10 cellular contexts compared by ENCODE assay signal in genomic region chr9:114777841-114778240, GRCh38. TPM values are rescaled to one million over a fixed set of nuclear protein-coding genes. Genes with fewer than 3 reads are reported as not detected.
A peak's percentile ranks its signal among the peaks of the same experiment; 100 is the strongest.
DNase-seq lines count a peak whose midpoint lies in the region; FAIRE-seq and TF ChIP-seq lines count a peak whose summit lies in the region.
"Had no signal": no experiment of that assay in that cellular context is flagged by ENCODE, and none has a peak within 500 bp of the region (broad histone marks: within the 10 kb centered on the region; RNA-seq: fewer than 3 reads in every experiment).

No MANE protein-coding gene starts in this region.

- H3K79me1 ChIP-seq in H9 (ENCODE audit: insufficient read depth, low read depth, low read length, poor library complexity, severe bottlenecking): no peaks in the 10 kb centered on the region

- no peak overlapping the region for H3K4me2 ChIP-seq in H9 (ENCODE audit: insufficient read depth, insufficient read length, low read length)

- H3K18ac ChIP-seq in H9 (ENCODE audit: insufficient read length, low read depth, low read length): no peak overlapping the region

- FAIRE-seq in D721Med (lab: Jason Lieb, UNC): no peak

- peak; percentile 16 for DNase-seq in AG10803 (ENCODE audit: low read depth)
- peak; percentile 69 for DNase-seq in activated CD4-positive, alpha-beta T cell treated with anti-CD3 and anti-CD28 coated beads for 48 hours
- DNase-seq in activated naive CD4-positive, alpha-beta T cell treated with anti-CD3 and anti-CD28 coated beads, Interleukin-2, amount 50 U/mL, for 16 hours: peak; percentile 68
- peak; percentile 20 to 30 for DNase-seq in stimulated activated CD4-positive, alpha-beta T cell treated with anti-CD3 and anti-CD28 coated beads, Interleukin-1b, Interleukin-23, amount 100 ng/mL, for 4 hours (ENCODE audit: low read depth in 2 of 2)
- DNase-seq in ACHN: no peak
- DNase-seq in D721Med (ENCODE audit: insufficient read length, low spot score): no peak
- DNase-seq in D341Med (ENCODE audit: low spot score): no peak
- DNase-seq in H9: no peak
- DNase-seq: amniotic stem cell, NCI-H187 had no signal

- H4K5ac ChIP-seq in H9 (ENCODE audit: insufficient read length, low read depth, low read length): no peak overlapping the region

- no peak overlapping the region for H4K91ac ChIP-seq in H9 (ENCODE audit: insufficient read length, low read depth, low read length)

- H3K4me1 Mint-ChIP-seq in H9: no peaks in the 10 kb centered on the region

- no peaks in the 10 kb centered on the region for H3K4me1 ChIP-seq in H9 (ENCODE audit: insufficient read depth, low read length)

- in situ Hi-C loops in ACHN (cut with HindIII; ENCODE audit: low pct_ligation_motif_present, low pct_unique_long_range_greater_than_20kb, low sequenced_read_pairs): no loop called here

- H3K9me3 ChIP-seq in H9 (ENCODE audit: control insufficient read depth, low read depth, low read length): no peaks in the 10 kb centered on the region

- no peak overlapping the region for H4K8ac ChIP-seq in H9 (replicated peaks; ENCODE audit: insufficient read length, low read depth, low read length)

- no peaks in the 10 kb centered on the region for H4K20me1 ChIP-seq in H9 (ENCODE audit: control insufficient read depth, insufficient read depth, insufficient read length)

- H3K14ac ChIP-seq in H9 (ENCODE audit: insufficient read depth, low read length): no peak overlapping the region

- no peak overlapping the region for H3K4me3 Mint-ChIP-seq in H9

- no peaks in the 10 kb centered on the region for H3K23me2 ChIP-seq in H9 (ENCODE audit: insufficient read length, low read depth, low read length, poor library complexity, severe bottlenecking)

- no peak overlapping the region for H3K9ac ChIP-seq in H9 (ENCODE audit: extremely low read depth, insufficient read length, low read length)

- H2BK20ac ChIP-seq in H9 (ENCODE audit: low read depth, low read length, poor library complexity, severe bottlenecking): no peak overlapping the region

- no peak for TF ChIP-seq CTCF in AG10803 (conservative IDR thresholded peaks at IDR 0.05; ENCODE audit: low read length)
- no peak for TF ChIP-seq CTCF in D721Med (IDR thresholded peaks at IDR 0.05; ENCODE audit: insufficient read depth, missing control alignments)
- no peak for TF ChIP-seq CTCF in H9 (conservative IDR thresholded peaks at IDR 0.05)

- WGBS in H9 (ENCODE audit: extremely low coverage, insufficient read length, low lambda C conversion rate): no CpG with 5 or more reads among the region's 4 CpGs

- H3K27ac Mint-ChIP-seq in H9: peak overlapping the region in 1 of 3 experiments; percentile 1; a peak in 1 of 7 replicates

- no peaks in the 10 kb centered on the region; a peak in 1 of 5 replicates for H3K9me3 Mint-ChIP-seq in H9

- H3K56ac ChIP-seq in H9 (ENCODE audit: insufficient read length, low read depth, low read length): no peak overlapping the region

- H3K23ac ChIP-seq in H9 (ENCODE audit: insufficient read length, low read depth, low read length): no peak overlapping the region

- H2AK5ac ChIP-seq in H9 (ENCODE audit: insufficient read length, low read length): no peak overlapping the region

- H2BK120ac ChIP-seq in H9 (ENCODE audit: low read depth, low read length, poor library complexity, severe bottlenecking): no peak overlapping the region

- H3K79me2 ChIP-seq in H9 (ENCODE audit: insufficient read depth, low read length): no peaks in the 10 kb centered on the region

- no peak overlapping the region for H2BK12ac ChIP-seq in H9 (ENCODE audit: insufficient read length, low read depth, low read length)

- no peak overlapping the region for H3K4me3 ChIP-seq in AG10803 (ENCODE audit: low read length)

- no peak overlapping the region for H2BK15ac ChIP-seq in H9 (ENCODE audit: low read depth, low read length)

- H3K27ac ChIP-seq in H9 (ENCODE audit: insufficient read length, low read depth, low read length): no peak overlapping the region

- H3K4ac ChIP-seq in H9 (ENCODE audit: low read depth, low read length): no peak overlapping the region

- no peaks in the 10 kb centered on the region for H3K36me3 Mint-ChIP-seq in H9 (ENCODE audit: insufficient read depth in 1 of 3, low read depth in 3 of 3)

- peaks cover 50% of the 10 kb centered on the region for H3K27me3 Mint-ChIP-seq in H9 (ENCODE audit: low read depth)

- H2AFZ ChIP-seq in H9 (ENCODE audit: low read length): no peak overlapping the region

- no peak overlapping the region for H2BK5ac ChIP-seq in H9 (ENCODE audit: insufficient read length, low read length)

- no peaks in the 10 kb centered on the region for H3K27me3 ChIP-seq in H9 (ENCODE audit: insufficient read depth, low read length)

- H3T11ph ChIP-seq in H9 (ENCODE audit: low read length): no peak overlapping the region

RNA-seq across cellular contexts. Expression of gene TNFSF15, which starts 28.0 kb away (rescaled TPM):
- not detected in 2 replicates for total RNA-seq in H9 (2021)

Comparison
In these comparisons a context has a peak if more than half of its experiments do, and no peak if none do; other contexts are left out.
1. DNase-seq: peak in AG10803 (single experiment), activated CD4-positive, alpha-beta T cell treated with anti-CD3 and anti-CD28 coated beads for 48 hours (single experiment), activated naive CD4-positive, alpha-beta T cell treated with anti-CD3 and anti-CD28 coated beads, Interleukin-2, amount 50 U/mL, for 16 hours (single experiment) and stimulated activated CD4-positive, alpha-beta T cell treated with anti-CD3 and anti-CD28 coated beads, Interleukin-1b, Interleukin-23, amount 100 ng/mL, for 4 hours (2 of 2); none in ACHN (single experiment), D721Med (single experiment), D341Med (single experiment) and H9 (single experiment).